21 cellular contexts compared by ENCODE assay signal in genomic region chr7:37116043-37116701, GRCh38.
DNase-seq lines count a peak whose midpoint lies in the region; ATAC-seq, FAIRE-seq and TF ChIP-seq lines count a peak whose summit lies in the region.
"Had no signal": no experiment of that assay in that cellular context is flagged by ENCODE, and none has a peak within 500 bp of the region (broad histone marks: within the 10 kb centered on the region; RNA-seq: fewer than 3 reads in every experiment).

No MANE protein-coding gene starts in this region.

- H3K4me3 Mint-ChIP-seq in activated T-cell treated with anti-CD3 and anti-CD28 coated beads, Interleukin-2, amount 50 U/mL, for 24 hours, result no peak overlapping the region
- no peak overlapping the region for H3K4me3 Mint-ChIP-seq in activated T-cell treated with anti-CD3 and anti-CD28 coated beads, Interleukin-2, amount 50 U/mL, for 4 hours
- H3K4me3 Mint-ChIP-seq in astrocyte (ENCODE audit: unreplicated experiment), result no peak overlapping the region
- H3K4me3 Mint-ChIP-seq in naive thymus-derived CD8-positive, alpha-beta T cell, result peak overlapping the region in 9 of 10 donors; percentile 20 to 71 (median 52)
- H3K4me3 Mint-ChIP-seq in stimulated activated memory B cell treated with anti-CD40 and anti-IgM and Interleukin-4, amounts not matched to agents 10 μg/mL and 1 μg/mL and 100 μg/mL, for 72 hours, result no peak overlapping the region

- H3K79me2 ChIP-seq in DND-41 (ENCODE audit: insufficient read depth, low read length) (no peaks in the 10 kb centered on the region), astrocyte (ENCODE audit: insufficient read depth, low read length) (no peaks in the 10 kb centered on the region)

- H3K27me3 Mint-ChIP-seq in activated T-cell treated with anti-CD3 and anti-CD28 coated beads, Interleukin-2, amount 50 U/mL, for 24 hours, result no peaks in the 10 kb centered on the region
- H3K27me3 Mint-ChIP-seq in activated T-cell treated with anti-CD3 and anti-CD28 coated beads, Interleukin-2, amount 50 U/mL, for 4 hours (ENCODE audit: low read depth), result no peaks in the 10 kb centered on the region
- H3K27me3 Mint-ChIP-seq in astrocyte (ENCODE audit: low read depth, unreplicated experiment), result no peaks in the 10 kb centered on the region
- H3K27me3 Mint-ChIP-seq in naive thymus-derived CD8-positive, alpha-beta T cell, result no peaks in the 10 kb centered on the region
- H3K27me3 Mint-ChIP-seq in stimulated activated memory B cell treated with anti-CD40 and anti-IgM and Interleukin-4, amounts not matched to agents 10 μg/mL and 1 μg/mL and 100 μg/mL, for 72 hours, result no peaks in the 10 kb centered on the region
- H3K27me3 Mint-ChIP-seq: CD4-positive, alpha-beta memory T cell had no signal

- no peaks in the 10 kb centered on the region for H3K9me3 Mint-ChIP-seq in activated T-cell treated with anti-CD3 and anti-CD28 coated beads, Interleukin-2, amount 50 U/mL, for 24 hours
- no peaks in the 10 kb centered on the region for H3K9me3 Mint-ChIP-seq in activated T-cell treated with anti-CD3 and anti-CD28 coated beads, Interleukin-2, amount 50 U/mL, for 4 hours
- peaks cover 2% of the 10 kb centered on the region for H3K9me3 Mint-ChIP-seq in astrocyte (ENCODE audit: unreplicated experiment)
- no peaks in the 10 kb centered on the region for H3K9me3 Mint-ChIP-seq in naive thymus-derived CD8-positive, alpha-beta T cell
- no peaks in the 10 kb centered on the region for H3K9me3 Mint-ChIP-seq in stimulated activated memory B cell treated with anti-CD40 and anti-IgM and Interleukin-4, amounts not matched to agents 10 μg/mL and 1 μg/mL and 100 μg/mL, for 72 hours

- no peak overlapping the region for H3K27ac ChIP-seq in DND-41 (ENCODE audit: low read length)
- H3K27ac ChIP-seq in astrocyte (ENCODE audit: low read depth, low read length), result no peak overlapping the region

- H3K9me3 ChIP-seq in DND-41 (ENCODE audit: insufficient read depth, low read length, severe bottlenecking) (no peaks in the 10 kb centered on the region), astrocyte (ENCODE audit: insufficient read depth, low read depth, low read length) (peaks cover 3% of the 10 kb centered on the region)
- H3K9me3 ChIP-seq: BE2C, HAP-1 had no signal

- no peak for DNase-seq in activated T-cell treated with anti-CD3 and anti-CD28 coated beads, Interleukin-2, amount 50 U/mL, for 24 hours
- DNase-seq in activated T-cell treated with anti-CD3 and anti-CD28 coated beads, Interleukin-2, amount 50 U/mL, for 4 hours, result no peak
- DNase-seq in DND-41 (no peak), astrocyte (ENCODE audit: low read depth) (no peak), inferior parietal cortex (ENCODE audit: extremely low spot score) (no peak)
- peak in 3 of 10 donors; percentile 8 to 36 (median 27) for DNase-seq in naive thymus-derived CD8-positive, alpha-beta T cell
- DNase-seq: BE2C; Calu3; CD4-positive, alpha-beta memory T cell; EL; NCI-H1092 treated with DMSO at 0.1 percent for 48 hours; NCI-H146; NCI-H2029 treated with DMSO at 0.1 percent for 48 hours; NCI-H2171 treated with DMSO at 0.1 percent for 48 hours; NCI-H774; SHP77 had no signal

- H3K4me1 ChIP-seq in DND-41 (ENCODE audit: insufficient read depth, low read length) (peaks cover 17% of the 10 kb centered on the region), astrocyte (ENCODE audit: insufficient read depth, low read length) (no peaks in the 10 kb centered on the region)
- H3K4me1 ChIP-seq: BE2C, HAP-1 had no signal

- H4K20me1 ChIP-seq in DND-41 (ENCODE audit: insufficient read depth, low read length) (no peaks in the 10 kb centered on the region), astrocyte (ENCODE audit: insufficient read depth, low read length) (no peaks in the 10 kb centered on the region)

- H3K4me3 ChIP-seq in DND-41 (ENCODE audit: low read depth in 1 of 2, low read length in 2 of 2) (no peak overlapping the region), astrocyte (ENCODE audit: insufficient read depth, low read depth, low read length) (no peak overlapping the region)
- H3K4me3 ChIP-seq: GM12878, HAP-1 had no signal

- FAIRE-seq in astrocyte (lab: Jason Lieb, UNC), result no peak
- FAIRE-seq: A204.1, GM12878 had no signal

- POLR2A ChIA-PET in naive thymus-derived CD8-positive, alpha-beta T cell (lab: Charles Lee), result interaction anchor here (0.6 kb wide), 1 partner anchor 54 kb away, joined by 3 read pairs; no protein-coding TSS in a partner anchor

- H2AFZ ChIP-seq in DND-41 (ENCODE audit: low read depth, low read length) (no peak overlapping the region), astrocyte (ENCODE audit: low read depth, low read length) (no peak overlapping the region)

- H3K4me2 ChIP-seq in DND-41 (ENCODE audit: insufficient read depth, low read length) (no peak overlapping the region), astrocyte (ENCODE audit: low read length) (no peak overlapping the region)

- peaks cover 74% of the 10 kb centered on the region for H3K4me1 Mint-ChIP-seq in activated T-cell treated with anti-CD3 and anti-CD28 coated beads, Interleukin-2, amount 50 U/mL, for 24 hours (ENCODE audit: low read depth)
- H3K4me1 Mint-ChIP-seq in activated T-cell treated with anti-CD3 and anti-CD28 coated beads, Interleukin-2, amount 50 U/mL, for 4 hours (ENCODE audit: low read depth), result peaks cover 58% of the 10 kb centered on the region
- peaks cover 21% of the 10 kb centered on the region for H3K4me1 Mint-ChIP-seq in astrocyte (ENCODE audit: low read depth, unreplicated experiment)
- peaks cover 33 to 64% (median 59%) of the 10 kb centered on the region in 4 donors for H3K4me1 Mint-ChIP-seq in naive thymus-derived CD8-positive, alpha-beta T cell
- H3K4me1 Mint-ChIP-seq in stimulated activated memory B cell treated with anti-CD40 and anti-IgM and Interleukin-4, amounts not matched to agents 10 μg/mL and 1 μg/mL and 100 μg/mL, for 72 hours, result peaks cover 30% of the 10 kb centered on the region

- peak overlapping the region; percentile 46 for H3K27ac Mint-ChIP-seq in activated T-cell treated with anti-CD3 and anti-CD28 coated beads, Interleukin-2, amount 50 U/mL, for 24 hours
- peak overlapping the region; percentile 19 for H3K27ac Mint-ChIP-seq in astrocyte (ENCODE audit: unreplicated experiment)
- H3K27ac Mint-ChIP-seq in naive thymus-derived CD8-positive, alpha-beta T cell, result peak overlapping the region; percentile 28 to 96 (median 76)
- H3K27ac Mint-ChIP-seq in stimulated activated memory B cell treated with anti-CD40 and anti-IgM and Interleukin-4, amounts not matched to agents 10 μg/mL and 1 μg/mL and 100 μg/mL, for 72 hours, result no peak overlapping the region

- no peak overlapping the region for H3K9ac ChIP-seq in DND-41 (ENCODE audit: low read depth, low read length)
- H3K9ac ChIP-seq in astrocyte (ENCODE audit: low read length), result no peak overlapping the region

- H3K36me3 Mint-ChIP-seq in activated T-cell treated with anti-CD3 and anti-CD28 coated beads, Interleukin-2, amount 50 U/mL, for 24 hours (ENCODE audit: low read depth), result peaks cover 72% of the 10 kb centered on the region
- peaks cover 37% of the 10 kb centered on the region for H3K36me3 Mint-ChIP-seq in activated T-cell treated with anti-CD3 and anti-CD28 coated beads, Interleukin-2, amount 50 U/mL, for 4 hours (ENCODE audit: insufficient read depth)
- H3K36me3 Mint-ChIP-seq in astrocyte (ENCODE audit: low read depth, unreplicated experiment), result peaks cover 4% of the 10 kb centered on the region
- peaks cover 0 to 22% (median 13%) of the 10 kb centered on the region in 3 donors for H3K36me3 Mint-ChIP-seq in naive thymus-derived CD8-positive, alpha-beta T cell
- H3K36me3 Mint-ChIP-seq in stimulated activated memory B cell treated with anti-CD40 and anti-IgM and Interleukin-4, amounts not matched to agents 10 μg/mL and 1 μg/mL and 100 μg/mL, for 72 hours, result peaks cover 54% of the 10 kb centered on the region

- H3K36me3 ChIP-seq in DND-41 (ENCODE audit: insufficient read depth, low read length) (peaks cover 12% of the 10 kb centered on the region; the same call in 1 of the 2 replicates), astrocyte (ENCODE audit: insufficient read depth, low read length) (no peaks in the 10 kb centered on the region)
- H3K36me3 ChIP-seq: BE2C, HAP-1 had no signal

- H3K27me3 ChIP-seq in DND-41 (ENCODE audit: insufficient read depth, low read length, poor library complexity) (no peaks in the 10 kb centered on the region), astrocyte (ENCODE audit: insufficient read depth, low read length) (no peaks in the 10 kb centered on the region)
- H3K27me3 ChIP-seq: BE2C had no signal

- no peak for TF ChIP-seq CTCF in DND-41 (IDR thresholded peaks at IDR 0.05; ENCODE audit: borderline replicate concordance, extremely low read depth, low read length, poor library complexity, severe bottlenecking)
- no peak for TF ChIP-seq CTCF in astrocyte (IDR thresholded peaks at IDR 0.05; ENCODE audit: insufficient read depth, low read depth, low read length)

- no peak for ATAC-seq in activated T-cell treated with anti-CD3 and anti-CD28 coated beads, Interleukin-2, amount 50 U/mL, for 4 hours
- ATAC-seq in DND-41 (ENCODE audit: insufficient read depth, low read depth) (peak; percentile 84), HG03108 (IDR thresholded peaks at IDR 0.05; ENCODE audit: unreplicated experiment) (no peak)
- ATAC-seq in naive thymus-derived CD8-positive, alpha-beta T cell, result peak; percentile 42 to 62
- no peak for ATAC-seq in stimulated activated memory B cell treated with anti-CD40 and anti-IgM and Interleukin-4, amounts not matched to agents 10 μg/mL and 1 μg/mL and 100 μg/mL, for 72 hours
- ATAC-seq: GM12878 had no signal

Comparison
In these comparisons a context has a peak if more than half of its experiments do, and no peak if none do; other contexts are left out.
1. H3K4me3 Mint-ChIP-seq: peak in naive thymus-derived CD8-positive, alpha-beta T cell (9 of 10); none in activated T-cell treated with anti-CD3 and anti-CD28 coated beads, Interleukin-2, amount 50 U/mL, for 24 hours (single experiment), activated T-cell treated with anti-CD3 and anti-CD28 coated beads, Interleukin-2, amount 50 U/mL, for 4 hours (single experiment), astrocyte (single experiment) and stimulated activated memory B cell treated with anti-CD40 and anti-IgM and Interleukin-4, amounts not matched to agents 10 μg/mL and 1 μg/mL and 100 μg/mL, for 72 hours (single experiment).
2. ATAC-seq: peak in DND-41 (single experiment) and naive thymus-derived CD8-positive, alpha-beta T cell (2 of 2); none in activated T-cell treated with anti-CD3 and anti-CD28 coated beads, Interleukin-2, amount 50 U/mL, for 4 hours (0 of 2), stimulated activated memory B cell treated with anti-CD40 and anti-IgM and Interleukin-4, amounts not matched to agents 10 μg/mL and 1 μg/mL and 100 μg/mL, for 72 hours (single experiment) and HG03108 (single experiment).